ENCODE assay signal across 5 cellular contexts in genomic region chr1:65034879-65035278, GRCh38.
DNase-seq lines count a peak whose midpoint lies in the region; ATAC-seq, FAIRE-seq and TF ChIP-seq lines count a peak whose summit lies in the region.
"Not testable (repeated sequence)": the region's sequence is repeated elsewhere in the genome, so short reads cannot be mapped to it uniquely, and the experiment has no call there.

No MANE protein-coding gene starts in this region.

- H3K9me3 ChIP-seq in A549; HEK293 (ENCODE audit: control insufficient read depth, insufficient read depth, low read depth, low read length): not testable (repeated sequence)

- 78% methylated on average over 5 of the region's 5 CpGs for WGBS in A549 (ENCODE audit: missing lambda C conversion rate)

- TF ChIP-seq RAD21 in A549 (conservative IDR thresholded peaks at IDR 0.05 in 1 of 2, IDR thresholded peaks at IDR 0.05 in 1 of 2), result not testable (repeated sequence)

- H3K4me1 ChIP-seq in A549; HEK293 (ENCODE audit: control insufficient read depth, insufficient read depth, low read length): not testable (repeated sequence)

- POLR2A ChIA-PET in A549 (lab: Yijun Ruan, JAX); HEK293 (lab: Yijun Ruan, JAX): not testable (repeated sequence)

- TF ChIP-seq POLR2A in A549 (IDR thresholded peaks at IDR 0.05; ENCODE audit: low read length), result not testable (repeated sequence)

- CTCF ChIA-PET in A549 (lab: Yijun Ruan, JAX), result interaction anchor here (1.1 to 1.7 kb wide), 3 partner anchors 14 to 22 kb away, joined by 3 to 5 read pairs (median 4); no protein-coding TSS in a partner anchor
- CTCF ChIA-PET in HEK293 (lab: Yijun Ruan, JAX), result not testable (repeated sequence)

- not testable (repeated sequence) for TF ChIP-seq CTCF in A549 (IDR thresholded peaks at IDR 0.05); HEK293 (tag by site-specific recombination; IDR thresholded peaks at IDR 0.05)

- in situ Hi-C loops in SK-MEL-5 (cut with HindIII; ENCODE audit: low pct_unique_long_range_greater_than_20kb, low sequenced_read_pairs), result not testable (repeated sequence)

- H3K4me3 ChIP-seq in A549; HEK293 (ENCODE audit: low read depth, low read length): not testable (repeated sequence)

- not testable (repeated sequence) for ATAC-seq in A549

- FAIRE-seq in A549 (lab: Jason Lieb, UNC), result not testable (repeated sequence)

- DNase-seq in A549 (ENCODE audit: low read depth in 1 of 2, low spot score in 1 of 2), result not testable (repeated sequence)
- peak; percentile 4 for DNase-seq in SK-MEL-5 (ENCODE audit: low read depth, low spot score)
- DNase-seq in SW480 (ENCODE audit: low spot score), result peak; percentile 32
- DNase-seq in foreskin melanocyte, result peak; percentile 17

- not testable (repeated sequence) for H3K36me3 ChIP-seq in HEK293 (ENCODE audit: control insufficient read depth in 2 of 2, insufficient read depth in 1 of 2, low read length in 2 of 2)

- H3K4me2 ChIP-seq in A549, result not testable (repeated sequence)

- TF ChIP-seq EP300 in A549 (IDR thresholded peaks at IDR 0.05), result not testable (repeated sequence)

- not testable (repeated sequence) for H3K27ac ChIP-seq in A549; HEK293 (ENCODE audit: extremely low read depth, low read depth, low read length)

TF ChIP-seq in A549, 52 proteins besides CTCF, POLR2A, EP300 and RAD21:
- peak; percentile 31; the same call in 1 of the 2 replicates for TF ChIP-seq ZC3H11A (IDR thresholded peaks at IDR 0.05)

TF ChIP-seq in HEK293, 187 proteins besides CTCF, POLR2A, EP300 and RAD21:
- TF ChIP-seq REST (tag by site-specific recombination; IDR thresholded peaks at IDR 0.05), result peak; percentile 45; the same call in 1 of the 2 replicates
- peak; percentile 56 for TF ChIP-seq ZNF555 (tag by site-specific recombination; conservative IDR thresholded peaks at IDR 0.05)
- peak; percentile 38; the same call in 1 of the 2 replicates for TF ChIP-seq ZNF140 (tag by site-specific recombination; IDR thresholded peaks at IDR 0.05)
- peak; percentile 91 for TF ChIP-seq ZNF394 (tag by site-specific recombination; IDR thresholded peaks at IDR 0.05; ENCODE audit: borderline replicate concordance)
- TF ChIP-seq ZNF426 (tag by site-specific recombination; IDR thresholded peaks at IDR 0.05), result peak; percentile 75
- TF ChIP-seq ZNF629 (tag by site-specific recombination; IDR thresholded peaks at IDR 0.05), result 0 out of 2 replicates have a peak, but pooled peaks have one; percentile 17
- TF ChIP-seq ZNF623 (tag by site-specific recombination; IDR thresholded peaks at IDR 0.05), result peak; percentile 62
- TF ChIP-seq ZNF560 (tag by site-specific recombination; IDR thresholded peaks at IDR 0.05; ENCODE audit: borderline replicate concordance), result peak; percentile 41; the same call in 1 of the 2 replicates
- peak; percentile 58; the same call in 1 of the 2 replicates for TF ChIP-seq ZBTB11 (tag by site-specific recombination; conservative IDR thresholded peaks at IDR 0.05; ENCODE audit: low read depth)
- peak; percentile 78 for TF ChIP-seq ZNF518A (tag by site-specific recombination; conservative IDR thresholded peaks at IDR 0.05; ENCODE audit: low read depth)
- peak; percentile 31; the same call in 1 of the 2 replicates for TF ChIP-seq ZXDB (tag by site-specific recombination; IDR thresholded peaks at IDR 0.05)
- 0 out of 2 replicates have a peak, but pooled peaks have one; percentile 24 for TF ChIP-seq ZBTB8A (tag by site-specific recombination; IDR thresholded peaks at IDR 0.05)
- TF ChIP-seq ZNF510 (tag by site-specific recombination; IDR thresholded peaks at IDR 0.05; ENCODE audit: insufficient replicate concordance), result peak; percentile 46
- TF ChIP-seq ZNF558 (tag by site-specific recombination; IDR thresholded peaks at IDR 0.05), result 0 out of 2 replicates have a peak, but pooled peaks have one; percentile 20
- TF ChIP-seq ZNF292 (tag by site-specific recombination; IDR thresholded peaks at IDR 0.05; ENCODE audit: borderline replicate concordance, low read depth), result peak; percentile 38; the same call in 1 of the 2 replicates
